In genomic region chr5:75265731-75266130, GRCh38 we compare ENCODE assay signal across 8 cellular contexts. TPM values are rescaled to one million over a fixed set of nuclear protein-coding genes. Genes with fewer than 3 reads are reported as not detected.
DNase-seq lines count a peak whose midpoint lies in the region; ATAC-seq and TF ChIP-seq lines count a peak whose summit lies in the region.

No MANE protein-coding gene starts in this region.

- peaks cover 3 to 6% (median 5%) of the 10 kb centered on the region in 4 donors for H3K4me1 Mint-ChIP-seq in CD4-positive, CD25-positive, alpha-beta regulatory T cell
- no peaks in the 10 kb centered on the region for H3K4me1 Mint-ChIP-seq in T-helper 2 cell treated with Interferon-gamma antibody and Interleukin-4, amounts not matched to agents 5 μg/mL and 100 μg/mL, for 36 hours (ENCODE audit: low read depth)

- H3K27me3 ChIP-seq in CD4-positive, CD25-positive, alpha-beta regulatory T cell (ENCODE audit: control insufficient read depth, insufficient read depth, low read length) = peaks cover 1% of the 10 kb centered on the region
- H3K27me3 ChIP-seq in WERI-Rb-1 (ENCODE audit: insufficient read depth, low read depth, severe bottlenecking) (no peaks in the 10 kb centered on the region), kidney epithelial cell (ENCODE audit: control insufficient read depth, insufficient read depth, low read length) (no peaks in the 10 kb centered on the region)

- H3K4me3 ChIP-seq in CD4-positive, CD25-positive, alpha-beta regulatory T cell (ENCODE audit: low read depth, low read length) = no peak overlapping the region
- H3K4me3 ChIP-seq in HEK293 (ENCODE audit: low read depth, low read length) (no peak overlapping the region), WERI-Rb-1 (ENCODE audit: low read depth, low read length) (no peak overlapping the region), kidney epithelial cell (ENCODE audit: low read depth, low read length) (no peak overlapping the region)

- peak overlapping the region in 1 of 4 donors; percentile 1 for H3K4me3 Mint-ChIP-seq in CD4-positive, CD25-positive, alpha-beta regulatory T cell
- no peak overlapping the region for H3K4me3 Mint-ChIP-seq in T-helper 2 cell treated with Interferon-gamma antibody and Interleukin-4, amounts not matched to agents 5 μg/mL and 100 μg/mL, for 36 hours

- peak; percentile 58 to 67 for ATAC-seq in CD4-positive, CD25-positive, alpha-beta regulatory T cell (ENCODE audit: low read depth in 2 of 2)
- no peak for ATAC-seq in GM21717 (IDR thresholded peaks at IDR 0.05; ENCODE audit: unreplicated experiment)

- no peaks in the 10 kb centered on the region for H3K9me3 Mint-ChIP-seq in CD4-positive, CD25-positive, alpha-beta regulatory T cell
- peaks cover 5% of the 10 kb centered on the region for H3K9me3 Mint-ChIP-seq in T-helper 2 cell treated with Interferon-gamma antibody and Interleukin-4, amounts not matched to agents 5 μg/mL and 100 μg/mL, for 36 hours

- H3K4me1 ChIP-seq in CD4-positive, CD25-positive, alpha-beta regulatory T cell (ENCODE audit: control insufficient read depth, insufficient read depth, low read length, poor library complexity, severe bottlenecking) = no peaks in the 10 kb centered on the region
- H3K4me1 ChIP-seq in HEK293 (ENCODE audit: control insufficient read depth, insufficient read depth, low read length) = no peaks in the 10 kb centered on the region

- no peaks in the 10 kb centered on the region for H3K36me3 Mint-ChIP-seq in CD4-positive, CD25-positive, alpha-beta regulatory T cell
- H3K36me3 Mint-ChIP-seq in T-helper 2 cell treated with Interferon-gamma antibody and Interleukin-4, amounts not matched to agents 5 μg/mL and 100 μg/mL, for 36 hours (ENCODE audit: low read depth) = no peaks in the 10 kb centered on the region

- CTCF ChIA-PET in HEK293 (lab: Yijun Ruan, JAX) = interaction anchor here (0.6 to 2.1 kb wide), 4 partner anchors 26 to 341 kb away, joined by 3 to 5 read pairs (median 4); no protein-coding TSS in a partner anchor

- H3K27me3 Mint-ChIP-seq in CD4-positive, CD25-positive, alpha-beta regulatory T cell = peaks cover 11% of the 10 kb centered on the region
- peaks cover 7% of the 10 kb centered on the region for H3K27me3 Mint-ChIP-seq in T-helper 2 cell treated with Interferon-gamma antibody and Interleukin-4, amounts not matched to agents 5 μg/mL and 100 μg/mL, for 36 hours (ENCODE audit: low read depth)

- no peaks in the 10 kb centered on the region for H3K36me3 ChIP-seq in CD4-positive, CD25-positive, alpha-beta regulatory T cell (ENCODE audit: control insufficient read depth, insufficient read depth, low read length)
- H3K36me3 ChIP-seq in HEK293 (ENCODE audit: control insufficient read depth in 2 of 2, insufficient read depth in 1 of 2, low read length in 2 of 2) (no peaks in the 10 kb centered on the region), WERI-Rb-1 (no peaks in the 10 kb centered on the region), kidney epithelial cell (ENCODE audit: control insufficient read depth, insufficient read depth, low read length) (no peaks in the 10 kb centered on the region)

- POLR2A ChIA-PET in HEK293 (lab: Yijun Ruan, JAX) = no interaction called here

- no peak overlapping the region for H3K27ac ChIP-seq in CD4-positive, CD25-positive, alpha-beta regulatory T cell (ENCODE audit: insufficient read depth, low read length, poor library complexity, severe bottlenecking)
- H3K27ac ChIP-seq in HEK293 (ENCODE audit: extremely low read depth, low read depth, low read length) (no peak overlapping the region), WERI-Rb-1 (no peak overlapping the region)

- no peaks in the 10 kb centered on the region for H3K9me3 ChIP-seq in CD4-positive, CD25-positive, alpha-beta regulatory T cell (ENCODE audit: control insufficient read depth in 2 of 2, low read length in 2 of 2)
- H3K9me3 ChIP-seq in HEK293 (ENCODE audit: control insufficient read depth, insufficient read depth, low read depth, low read length) (no peaks in the 10 kb centered on the region), WERI-Rb-1 (ENCODE audit: severe bottlenecking) (peaks cover 4% of the 10 kb centered on the region)

- H3K27ac Mint-ChIP-seq in CD4-positive, CD25-positive, alpha-beta regulatory T cell = peak overlapping the region in 1 of 3 donors; percentile 0
- no peak overlapping the region for H3K27ac Mint-ChIP-seq in T-helper 2 cell treated with Interferon-gamma antibody and Interleukin-4, amounts not matched to agents 5 μg/mL and 100 μg/mL, for 36 hours

- TF ChIP-seq CTCF in HEK293 (tag by site-specific recombination; IDR thresholded peaks at IDR 0.05) = no peak; the same call in 1 of the 2 replicates
- TF ChIP-seq CTCF in WERI-Rb-1 (IDR thresholded peaks at IDR 0.05; ENCODE audit: low read depth, low read length) = peak; percentile 31; the same call in 1 of the 2 replicates
- TF ChIP-seq CTCF in kidney epithelial cell (IDR thresholded peaks at IDR 0.05; ENCODE audit: insufficient read depth, low read length, poor library complexity, severe bottlenecking) = peak; percentile 72

- DNase-seq in CD4-positive, CD25-positive, alpha-beta regulatory T cell = peak in 2 of 3 donors; percentile 54 to 58
- DNase-seq in WERI-Rb-1 (no peak), kidney epithelial cell (ENCODE audit: low read depth) (no peak)
- DNase-seq in stimulated activated CD8-positive, alpha-beta memory T cell treated with anti-CD3 and anti-CD28 coated beads, Interleukin-4, amount 100 ng/mL, for 48 hours = no peak
- no peak for DNase-seq in activated T-cell treated with anti-CD3 and anti-CD28 coated beads, Interleukin-2, amount 50 U/mL, for 1 hour
- no peak for DNase-seq in T-helper 2 cell treated with Interferon-gamma antibody and Interleukin-4, amounts not matched to agents 5 μg/mL and 100 μg/mL, for 36 hours (ENCODE audit: low spot score)

TF ChIP-seq in HEK293, 187 proteins besides CTCF, POLR2A, EP300 and RAD21:
- TF ChIP-seq ZNF654 (tag by site-specific recombination; IDR thresholded peaks at IDR 0.05; ENCODE audit: low read depth) (peak; percentile 74), ZNF449 (tag by site-specific recombination; IDR thresholded peaks at IDR 0.05) (no peak)
TF ChIP-seq in HEK293: peak in this region for 1.

RNA-seq across cellular contexts. Expression of gene ANKRD31, which starts 29.1 kb away (rescaled TPM):
- total RNA-seq in CD4-positive, CD25-positive, alpha-beta regulatory T cell = 0.52 TPM
- polyA plus RNA-seq in CD4-positive, CD25-positive, alpha-beta regulatory T cell = under 1 TPM; 0.48 to 0.65 (median 0.51) TPM
- total RNA-seq in kidney epithelial cell = 0.07 and 0.21 TPM in 2 replicates

Comparison
In these comparisons a context has a peak if more than half of its experiments do, and no peak if none do; other contexts are left out.
1. DNase-seq: peak in CD4-positive, CD25-positive, alpha-beta regulatory T cell (2 of 3); none in WERI-Rb-1 (single experiment), kidney epithelial cell (single experiment), stimulated activated CD8-positive, alpha-beta memory T cell treated with anti-CD3 and anti-CD28 coated beads, Interleukin-4, amount 100 ng/mL, for 48 hours (single experiment), activated T-cell treated with anti-CD3 and anti-CD28 coated beads, Interleukin-2, amount 50 U/mL, for 1 hour (single experiment) and T-helper 2 cell treated with Interferon-gamma antibody and Interleukin-4, amounts not matched to agents 5 μg/mL and 100 μg/mL, for 36 hours (single experiment).